In the genomic region with DNA sequence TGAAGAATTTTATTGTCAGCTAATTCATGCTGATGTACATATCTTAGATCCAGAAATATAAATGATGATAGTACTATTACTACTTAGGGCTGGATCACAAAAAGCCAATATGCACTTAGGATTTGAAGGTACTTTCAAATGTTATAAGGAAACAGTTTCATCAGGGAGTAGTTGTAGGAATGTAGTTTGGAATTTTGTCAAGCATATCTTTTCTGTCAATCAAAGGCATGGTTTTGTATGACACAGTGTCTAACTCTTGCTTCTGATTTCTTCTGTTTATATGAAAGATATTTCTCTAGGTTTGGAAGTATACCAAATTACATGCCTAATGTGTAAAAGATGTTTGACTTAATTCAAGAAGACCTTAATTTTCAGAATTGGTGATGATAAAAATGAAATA, we compare ENCODE assay signal across 26 cellular contexts.
A peak's percentile ranks its signal among the peaks of the same experiment; 100 is the strongest.
DNase-seq lines count a peak whose midpoint lies in the region; ATAC-seq, FAIRE-seq and TF ChIP-seq lines count a peak whose summit lies in the region.
"Had no signal": no experiment of that assay in that cellular context is flagged by ENCODE, and none has a peak within 500 bp of the region (broad histone marks: within the 10 kb centered on the region; RNA-seq: fewer than 3 reads in every experiment).

No MANE protein-coding gene starts in this region.

- no peak overlapping the region for H3K27ac Mint-ChIP-seq in stimulated activated effector memory CD8-positive, alpha-beta T cell treated with anti-CD3 and anti-CD28 coated beads, Interleukin-12 subunit alpha, Interleukin-12 subunit beta, amount 100 ng/mL, for 72 hours
- H3K27ac Mint-ChIP-seq in activated T-cell treated with anti-CD3 and anti-CD28 coated beads, Interleukin-2, amount 50 U/mL, for 72 hours, result no peak overlapping the region
- H3K27ac Mint-ChIP-seq: CD14-positive monocyte; CD4-positive, alpha-beta memory T cell; CD4-positive, CD25-positive, alpha-beta regulatory T cell; CD8-positive, alpha-beta memory T cell had no signal

- peaks cover 9% of the 10 kb centered on the region; the same call in 2 of the 3 replicates for H3K4me1 ChIP-seq in A549
- H3K4me1 ChIP-seq: BE2C, BLaER1 had no signal

- POLR2A ChIA-PET in A549 (lab: Yijun Ruan, JAX), result no interaction called here

- DNase-seq in A549 (ENCODE audit: low read depth in 1 of 2, low spot score in 1 of 2), result no peak
- peak; percentile 53 for DNase-seq in NCI-H226
- DNase-seq in dedifferentiated amniotic fluid mesenchymal stem cell (ENCODE audit: extremely low spot score), result peak; percentile 18
- peak; percentile 26 for DNase-seq in iris pigment epithelial cell (ENCODE audit: low read depth)
- DNase-seq in pons (ENCODE audit: low spot score), result no peak
- no peak for DNase-seq in stimulated activated effector memory CD8-positive, alpha-beta T cell treated with anti-CD3 and anti-CD28 coated beads, Interleukin-12 subunit alpha, Interleukin-12 subunit beta, amount 100 ng/mL, for 72 hours (ENCODE audit: low spot score in 2 of 2)
- no peak for DNase-seq in glomerular visceral epithelial cell (ENCODE audit: extremely low spot score)
- DNase-seq in activated T-cell treated with anti-CD3 and anti-CD28 coated beads, Interleukin-2, amount 50 U/mL, for 72 hours, result no peak
- DNase-seq: ACHN; BE2C; C1 segment of cervical spinal cord; CD4-positive, alpha-beta memory T cell; CD4-positive, CD25-positive, alpha-beta regulatory T cell; CD8-positive, alpha-beta memory T cell; COR-L47; DMS 273 treated with DMSO at 0.1 percent for 48 hours; DMS153; DMS53; DMS79; DND-41; GF-D8 had no signal

- H3K9me3 Mint-ChIP-seq in stimulated activated effector memory CD8-positive, alpha-beta T cell treated with anti-CD3 and anti-CD28 coated beads, Interleukin-12 subunit alpha, Interleukin-12 subunit beta, amount 100 ng/mL, for 72 hours, result no peaks in the 10 kb centered on the region
- H3K9me3 Mint-ChIP-seq in activated T-cell treated with anti-CD3 and anti-CD28 coated beads, Interleukin-2, amount 50 U/mL, for 72 hours, result no peaks in the 10 kb centered on the region
- H3K9me3 Mint-ChIP-seq: CD4-positive, alpha-beta memory T cell; CD8-positive, alpha-beta memory T cell had no signal

- no peak overlapping the region for H3K27ac ChIP-seq in A549
- H3K27ac ChIP-seq: 22Rv1, BLaER1 had no signal

- no peak overlapping the region for H3K4me3 Mint-ChIP-seq in stimulated activated effector memory CD8-positive, alpha-beta T cell treated with anti-CD3 and anti-CD28 coated beads, Interleukin-12 subunit alpha, Interleukin-12 subunit beta, amount 100 ng/mL, for 72 hours
- H3K4me3 Mint-ChIP-seq in activated T-cell treated with anti-CD3 and anti-CD28 coated beads, Interleukin-2, amount 50 U/mL, for 72 hours, result no peak overlapping the region
- H3K4me3 Mint-ChIP-seq: CD14-positive monocyte; CD4-positive, alpha-beta memory T cell; CD4-positive, CD25-positive, alpha-beta regulatory T cell; CD8-positive, alpha-beta memory T cell had no signal

- no peaks in the 10 kb centered on the region for H3K4me1 Mint-ChIP-seq in stimulated activated effector memory CD8-positive, alpha-beta T cell treated with anti-CD3 and anti-CD28 coated beads, Interleukin-12 subunit alpha, Interleukin-12 subunit beta, amount 100 ng/mL, for 72 hours
- H3K4me1 Mint-ChIP-seq in activated T-cell treated with anti-CD3 and anti-CD28 coated beads, Interleukin-2, amount 50 U/mL, for 72 hours (ENCODE audit: low read depth), result no peaks in the 10 kb centered on the region
- H3K4me1 Mint-ChIP-seq: CD14-positive monocyte; CD4-positive, alpha-beta memory T cell; CD4-positive, CD25-positive, alpha-beta regulatory T cell; CD8-positive, alpha-beta memory T cell had no signal

- TF ChIP-seq POLR2A in A549 (IDR thresholded peaks at IDR 0.05; ENCODE audit: low read length), result no peak

- H3K4me3 ChIP-seq in A549, result no peak overlapping the region
- H3K4me3 ChIP-seq: BLaER1 had no signal

- ATAC-seq in A549, result no peak
- no peak for ATAC-seq in stimulated activated effector memory CD8-positive, alpha-beta T cell treated with anti-CD3 and anti-CD28 coated beads, Interleukin-12 subunit alpha, Interleukin-12 subunit beta, amount 100 ng/mL, for 72 hours
- no peak for ATAC-seq in activated T-cell treated with anti-CD3 and anti-CD28 coated beads, Interleukin-2, amount 50 U/mL, for 72 hours (replicated peaks in 1 of 2)

- peaks cover 1% of the 10 kb centered on the region; the same call in 1 of the 3 replicates for H3K9me3 ChIP-seq in A549
- H3K9me3 ChIP-seq: BE2C had no signal

- no peak for TF ChIP-seq RAD21 in A549 (conservative IDR thresholded peaks at IDR 0.05 in 1 of 2, IDR thresholded peaks at IDR 0.05 in 1 of 2)

- CTCF ChIA-PET in A549 (lab: Yijun Ruan, JAX), result no interaction called here

- no peaks in the 10 kb centered on the region for H3K36me3 Mint-ChIP-seq in stimulated activated effector memory CD8-positive, alpha-beta T cell treated with anti-CD3 and anti-CD28 coated beads, Interleukin-12 subunit alpha, Interleukin-12 subunit beta, amount 100 ng/mL, for 72 hours
- H3K36me3 Mint-ChIP-seq in activated T-cell treated with anti-CD3 and anti-CD28 coated beads, Interleukin-2, amount 50 U/mL, for 72 hours (ENCODE audit: insufficient read depth in 2 of 2), result peaks cover 0 to 2% of the 10 kb centered on the region in 2 donors
- H3K36me3 Mint-ChIP-seq: CD4-positive, alpha-beta memory T cell; CD8-positive, alpha-beta memory T cell had no signal

- FAIRE-seq in A549 (lab: Jason Lieb, UNC), result peak; percentile 13
- FAIRE-seq: G401.6, GM19239 had no signal

- TF ChIP-seq CTCF in A549 (IDR thresholded peaks at IDR 0.05), result no peak

- H3K27me3 Mint-ChIP-seq in activated T-cell treated with anti-CD3 and anti-CD28 coated beads, Interleukin-2, amount 50 U/mL, for 72 hours (ENCODE audit: low read depth), result no peaks in the 10 kb centered on the region
- H3K27me3 Mint-ChIP-seq: CD4-positive, alpha-beta memory T cell; CD4-positive, CD25-positive, alpha-beta regulatory T cell; CD8-positive, alpha-beta memory T cell had no signal

- no peak overlapping the region for H3K4me2 ChIP-seq in A549
- H3K4me2 ChIP-seq: BLaER1 had no signal

- no peak for TF ChIP-seq EP300 in A549 (IDR thresholded peaks at IDR 0.05)

TF ChIP-seq in A549, 52 proteins besides CTCF, POLR2A, EP300 and RAD21:
- TF ChIP-seq CBX8 (IDR thresholded peaks at IDR 0.05) (no peak), GATA3 (IDR thresholded peaks at IDR 0.05; ENCODE audit: borderline replicate concordance) (no peak), EHMT2 (IDR thresholded peaks at IDR 0.05; ENCODE audit: low read depth) (no peak), POLR2AphosphoS2 (conservative IDR thresholded peaks at IDR 0.05; ENCODE audit: low read length) (no peak)
- TF ChIP-seq, protein P1, sequence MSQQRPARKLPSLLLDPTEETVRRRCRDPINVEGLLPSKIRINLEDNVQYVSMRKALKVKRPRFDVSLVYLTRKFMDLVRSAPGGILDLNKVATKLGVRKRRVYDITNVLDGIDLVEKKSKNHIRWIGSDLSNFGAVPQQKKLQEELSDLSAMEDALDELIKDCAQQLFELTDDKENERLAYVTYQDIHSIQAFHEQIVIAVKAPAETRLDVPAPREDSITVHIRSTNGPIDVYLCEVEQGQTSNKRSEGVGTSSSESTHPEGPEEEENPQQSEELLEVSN (IDR thresholded peaks at IDR 0.05; ENCODE audit: borderline replicate concordance, low read depth), result no peak

Comparison
In these comparisons a context has a peak if more than half of its experiments do, and no peak if none do; other contexts are left out.
1. DNase-seq: peak in NCI-H226 (single experiment), dedifferentiated amniotic fluid mesenchymal stem cell (single experiment) and iris pigment epithelial cell (single experiment); none in A549 (0 of 2), pons (single experiment), stimulated activated effector memory CD8-positive, alpha-beta T cell treated with anti-CD3 and anti-CD28 coated beads, Interleukin-12 subunit alpha, Interleukin-12 subunit beta, amount 100 ng/mL, for 72 hours (0 of 2), glomerular visceral epithelial cell (single experiment) and activated T-cell treated with anti-CD3 and anti-CD28 coated beads, Interleukin-2, amount 50 U/mL, for 72 hours (0 of 2).